Comparison of ENCODE assay signal across 1 cellular context in genomic region chr11:66087148-66087908, GRCh38.
TF ChIP-seq lines count a peak whose summit lies in the region.

No MANE protein-coding gene starts in this region.

TF ChIP-seq in SK-N-SH, 30 proteins besides CTCF, POLR2A, EP300 and RAD21 (continued from another document):
- TF ChIP-seq MAX (IDR thresholded peaks at IDR 0.05; ENCODE audit: low read depth) (no peak), ZBTB33 (IDR thresholded peaks at IDR 0.05; ENCODE audit: borderline replicate concordance, low read depth) (no peak), REST (IDR thresholded peaks at IDR 0.05; ENCODE audit: low read depth, low read length) (no peak), RXRA (IDR thresholded peaks at IDR 0.05; ENCODE audit: borderline replicate concordance, low read depth) (no peak), YY1 (IDR thresholded peaks at IDR 0.05; ENCODE audit: low read depth) (no peak), JUND (IDR thresholded peaks at IDR 0.05) (no peak), SMC3 (IDR thresholded peaks at IDR 0.05; ENCODE audit: low read depth, low read length) (no peak), EZH2phosphoT487 (IDR thresholded peaks at IDR 0.05; ENCODE audit: borderline replicate concordance, low read depth) (no peak), FOXJ3 (CRISPR knock-in tag; IDR thresholded peaks at IDR 0.05) (no peak), SIN3A (IDR thresholded peaks at IDR 0.05; ENCODE audit: borderline replicate concordance, low read depth, low read length) (no peak), CHD2 (IDR thresholded peaks at IDR 0.05; ENCODE audit: low read length, partially characterized antibody) (no peak)
